In genomic region chr20:56360899-56361199, GRCh38 we compare ENCODE assay signal across 14 cellular contexts. TPM values are rescaled to one million over a fixed set of nuclear protein-coding genes. Genes with fewer than 3 reads are reported as not detected.
DNase-seq lines count a peak whose midpoint lies in the region; ATAC-seq and TF ChIP-seq lines count a peak whose summit lies in the region.
"Had no signal": no experiment of that assay in that cellular context is flagged by ENCODE, and none has a peak within 500 bp of the region (broad histone marks: within the 10 kb centered on the region; RNA-seq: fewer than 3 reads in every experiment).

No MANE protein-coding gene starts in this region.

- H3K18ac ChIP-seq in trophoblast cell (ENCODE audit: low read length) = no peak overlapping the region

- no peaks in the 10 kb centered on the region for H3K27me3 ChIP-seq in trophoblast cell (ENCODE audit: insufficient read depth, low read length)

- H2BK12ac ChIP-seq in trophoblast cell (ENCODE audit: low read length) = peak overlapping the region; percentile 19

- no peak overlapping the region for H4K91ac ChIP-seq in trophoblast cell (ENCODE audit: low read depth, low read length)

- H3K23ac ChIP-seq in trophoblast cell (ENCODE audit: low read length) = no peak overlapping the region

- H3K36me3 ChIP-seq in trophoblast cell (ENCODE audit: control insufficient read depth in 1 of 2, insufficient read depth in 2 of 2, low read length in 2 of 2) = peaks cover 9 to 10% of the 10 kb centered on the region in 2 experiments

- H3K9ac ChIP-seq in trophoblast cell (ENCODE audit: low read length) = no peak overlapping the region
- H3K9ac ChIP-seq: KMS-11 had no signal

- H3K79me1 ChIP-seq in trophoblast cell (ENCODE audit: low read length) = peaks cover 15% of the 10 kb centered on the region

- H3K14ac ChIP-seq in trophoblast cell (ENCODE audit: low read length) = peak overlapping the region; percentile 13

- H3K4ac ChIP-seq in trophoblast cell (ENCODE audit: low read depth, low read length) = peak overlapping the region; percentile 48

- no peak for TF ChIP-seq POLR2A in erythroblast (IDR thresholded peaks at IDR 0.05; ENCODE audit: low read length)

- peaks cover 11% of the 10 kb centered on the region in 2 experiments for H3K4me1 ChIP-seq in trophoblast cell (ENCODE audit: control insufficient read depth in 1 of 2, insufficient read depth in 2 of 2, low read length in 2 of 2)
- H3K4me1 ChIP-seq: Caco-2 had no signal

- ATAC-seq in HG03520 (IDR thresholded peaks at IDR 0.05; ENCODE audit: unreplicated experiment) = no peak

- no peak overlapping the region for H2BK5ac ChIP-seq in trophoblast cell (ENCODE audit: low read depth, low read length, poor library complexity)

- H4K8ac ChIP-seq in trophoblast cell (ENCODE audit: low read depth, low read length) = no peak overlapping the region

- H3K4me3 ChIP-seq in trophoblast cell (ENCODE audit: low read depth, low read length) = no peak overlapping the region

- H3K79me2 ChIP-seq in trophoblast cell (ENCODE audit: control insufficient read depth, insufficient read depth, low read length, poor library complexity) = peaks cover 5% of the 10 kb centered on the region

- no peak overlapping the region for H3K4me2 ChIP-seq in trophoblast cell (ENCODE audit: low read length)
- H3K4me2 ChIP-seq: KMS-11 had no signal

- no peak overlapping the region for H2AK5ac ChIP-seq in trophoblast cell (ENCODE audit: low read length)

- H2AFZ ChIP-seq in trophoblast cell (ENCODE audit: insufficient read depth, low read length, poor library complexity) = no peak overlapping the region

- H2BK120ac ChIP-seq in trophoblast cell (ENCODE audit: insufficient read depth, low read length, poor library complexity) = no peak overlapping the region

- peak; percentile 73 for DNase-seq in DMS79 treated with DMSO at 0.1 percent for 48 hours (lab: John Stamatoyannopoulos, UW)
- peak; percentile 63 for DNase-seq in NCI-H524 treated with DMSO at 0.1 percent for 48 hours (lab: John Stamatoyannopoulos, UW)
- peak; percentile 47 to 57 for DNase-seq in erythroblast (lab: John Stamatoyannopoulos, UW)
- no peak for DNase-seq in trophoblast cell
- DNase-seq in COLO829 (ENCODE audit: low spot score) = no peak
- DNase-seq in HK-2 (ENCODE audit: unreplicated experiment) = no peak
- DNase-seq: activated CD4-positive, alpha-beta T cell treated with anti-CD3 and anti-CD28 coated beads for 1 hour; Caco-2; foreskin melanocyte; NCI-H187; small intestine had no signal

- H3K27ac ChIP-seq in trophoblast cell (ENCODE audit: low read depth, low read length) = no peak overlapping the region
- H3K27ac ChIP-seq: KMS-11 had no signal

- no CpG with 5 or more reads among the region's 8 CpGs for WGBS in trophoblast cell (ENCODE audit: extremely low coverage, insufficient coverage, insufficient read length)

- H4K12ac ChIP-seq in trophoblast cell (ENCODE audit: low read depth, low read length) = no peak overlapping the region

- H3K9me3 ChIP-seq in trophoblast cell (ENCODE audit: insufficient read depth, low read depth, low read length) = no peaks in the 10 kb centered on the region
- H3K9me3 ChIP-seq: Caco-2, thoracic aorta had no signal

RNA-seq across cellular contexts. Expression of gene FAM210B, which starts 2.1 kb away (rescaled TPM):
- 65.1 and 68.4 TPM in 2 replicates for polyA plus RNA-seq in trophoblast cell (2013)

RNA-seq across cellular contexts. Expression of gene AURKA, which starts 31.2 kb away (rescaled TPM):
- 77.5 and 77.9 TPM in 2 replicates for polyA plus RNA-seq in trophoblast cell (2013)

RNA-seq across cellular contexts. Expression of gene CSTF1, which starts 31.6 kb away (rescaled TPM):
- 29.1 and 30.3 TPM in 2 replicates for polyA plus RNA-seq in trophoblast cell (2013)

RNA-seq across cellular contexts. Expression of gene CASS4, which starts 51.2 kb away (rescaled TPM):
- 0.22 and 0.29 TPM in 2 replicates for polyA plus RNA-seq in trophoblast cell (2013)

Comparison
In these comparisons a context has a peak if more than half of its experiments do, and no peak if none do; other contexts are left out.
1. DNase-seq: peak in DMS79 treated with DMSO at 0.1 percent for 48 hours (single experiment), NCI-H524 treated with DMSO at 0.1 percent for 48 hours (single experiment) and erythroblast (2 of 2); none in trophoblast cell (0 of 2), COLO829 (single experiment) and HK-2 (single experiment).